Comparison of ENCODE assay signal across 8 cellular contexts in genomic region chrX:15674899-15675489, GRCh38. TPM values are rescaled to one million over a fixed set of nuclear protein-coding genes. Genes with fewer than 3 reads are reported as not detected.
A peak's percentile ranks its signal among the peaks of the same experiment; 100 is the strongest.
DNase-seq lines count a peak whose midpoint lies in the region; ATAC-seq, FAIRE-seq and TF ChIP-seq lines count a peak whose summit lies in the region.

No MANE protein-coding gene starts in this region.

- peaks cover 11% of the 10 kb centered on the region for H3K4me1 Mint-ChIP-seq in activated CD4-positive, alpha-beta T cell treated with anti-CD3 and anti-CD28 coated beads, Interleukin-2, amount 10 ng/mL, durations not matched to agents 24 days and 14 days

- no peak overlapping the region for H3K27ac Mint-ChIP-seq in activated CD4-positive, alpha-beta T cell treated with anti-CD3 and anti-CD28 coated beads, Interleukin-2, amount 10 ng/mL, durations not matched to agents 24 days and 14 days

- H3K4me3 ChIP-seq in BLaER1 treated with 17β-estradiol and CSF1 and Interleukin-3, amounts not matched to agents 10 nM and 100 nM = peak overlapping the region; percentile 72 to 92 (median 82)
- peak overlapping the region; percentile 75 to 94 (median 86) for H3K4me3 ChIP-seq in HepG2 (replicated peaks in 1 of 3; ENCODE audit: insufficient read depth in 1 of 3, low read depth in 2 of 3, low read length in 3 of 3)

- H3K4me1 ChIP-seq in BLaER1 treated with 17β-estradiol and CSF1 and Interleukin-3, amounts not matched to agents 10 nM and 100 nM = peaks cover 20 to 45% (median 33%) of the 10 kb centered on the region in 10 experiments
- H3K4me1 ChIP-seq in HepG2 (ENCODE audit: insufficient read depth, low read length) = peaks cover 26% of the 10 kb centered on the region

- H3K27ac ChIP-seq in BLaER1 treated with 17β-estradiol and CSF1 and Interleukin-3, amounts not matched to agents 10 nM and 100 nM = peak overlapping the region; percentile 85 to 97 (median 89)
- H3K27ac ChIP-seq in HepG2 (ENCODE audit: extremely low read length, insufficient read depth, low read length) = peak overlapping the region; percentile 94

- ATAC-seq in GM19328 (IDR thresholded peaks at IDR 0.05; ENCODE audit: unreplicated experiment) (peak; percentile 82), HG03460 (IDR thresholded peaks at IDR 0.05; ENCODE audit: unreplicated experiment) (peak; percentile 81), HepG2 (peak; percentile 94)

- H4K20me1 ChIP-seq in BLaER1 treated with 17β-estradiol and CSF1 and Interleukin-3, amounts not matched to agents 10 nM and 100 nM = peaks cover 10 to 48% (median 40%) of the 10 kb centered on the region in 11 experiments; a peak in 20 of 22 replicates
- H4K20me1 ChIP-seq in HepG2 (ENCODE audit: insufficient read depth, low read length) = no peaks in the 10 kb centered on the region

- H3K36me3 ChIP-seq in BLaER1 treated with 17β-estradiol and CSF1 and Interleukin-3, amounts not matched to agents 10 nM and 100 nM = peaks cover 0 to 12% (median 9%) of the 10 kb centered on the region in 11 experiments; a peak in 13 of 22 replicates
- H3K36me3 ChIP-seq in HepG2 (replicated peaks in 1 of 2; ENCODE audit: control insufficient read depth in 1 of 2, insufficient read depth in 2 of 2, low read length in 2 of 2) = no peaks in the 10 kb centered on the region

- no peak for FAIRE-seq in HepG2 (lab: Jason Lieb, UNC)

- H3K27me3 Mint-ChIP-seq in activated CD4-positive, alpha-beta T cell treated with anti-CD3 and anti-CD28 coated beads, Interleukin-2, amount 10 ng/mL, durations not matched to agents 24 days and 14 days = peaks cover 2% of the 10 kb centered on the region

- CTCF ChIA-PET in HepG2 (lab: Yijun Ruan, JAX; ENCODE audit: low intra/inter-chr PET ratio, low total read pairs) = no interaction called here

- peaks cover 3% of the 10 kb centered on the region for H3K36me3 Mint-ChIP-seq in activated CD4-positive, alpha-beta T cell treated with anti-CD3 and anti-CD28 coated beads, Interleukin-2, amount 10 ng/mL, durations not matched to agents 24 days and 14 days (ENCODE audit: low read depth)

- no peak overlapping the region for H3K4me3 Mint-ChIP-seq in activated CD4-positive, alpha-beta T cell treated with anti-CD3 and anti-CD28 coated beads, Interleukin-2, amount 10 ng/mL, durations not matched to agents 24 days and 14 days

- peak overlapping the region; percentile 61 for H2AFZ ChIP-seq in HepG2 (ENCODE audit: low read length)

- POLR2A ChIA-PET in HepG2 (lab: Yijun Ruan, JAX) = interaction anchor here (1.0 kb wide), 1 partner anchor 180 kb away, joined by 4 read pairs; the partner anchor contains the start of gene AP1S2

- 0% methylated on average over 21 of the region's 46 CpGs for WGBS in HepG2 (ENCODE audit: low lambda C conversion rate)

- in situ Hi-C loops in HepG2 (cut with HindIII; ENCODE audit: extremely low pct_ligation_motif_present, low pct_unique_long_range_greater_than_20kb) = loop anchor here (25.0 kb wide), 1 partner anchor 338 kb away; the partner anchor contains the start of gene PIGA

- TSS peak; percentile 88 for BruUV-seq in HepG2 (replicated peaks; lab: Mats Ljungman, UMichigan)

- H3K4me2 ChIP-seq in BLaER1 treated with 17β-estradiol and CSF1 and Interleukin-3, amounts not matched to agents 10 nM and 100 nM = peak overlapping the region; percentile 87 to 98 (median 95)
- peak overlapping the region; percentile 89 for H3K4me2 ChIP-seq in HepG2 (ENCODE audit: low read depth, low read length)

- DNase-seq in NCI-H524 treated with DMSO at 0.1 percent for 48 hours (lab: John Stamatoyannopoulos, UW) (peak; percentile 78), dermis blood vessel endothelial cell (peak; percentile 93), HepG2 (ENCODE audit: low spot score) (peak; percentile 76)
- DNase-seq in activated CD4-positive, alpha-beta T cell treated with anti-CD3 and anti-CD28 coated beads, Interleukin-2, amount 10 ng/mL, durations not matched to agents 24 days and 14 days = peak; percentile 94
- peak; percentile 74 to 83 for DNase-seq in stimulated activated CD4-positive, alpha-beta T cell treated with anti-CD3 and anti-CD28 coated beads, Interleukin-2, amount 100 ng/mL, for 48 hours

- H3K9me3 ChIP-seq in BLaER1 treated with 17β-estradiol and CSF1 and Interleukin-3, amounts not matched to agents 10 nM and 100 nM (replicated peaks in 1 of 11) = peaks cover 0 to 6% (median 0%) of the 10 kb centered on the region in 11 experiments; a peak in 2 of 22 replicates
- no peaks in the 10 kb centered on the region for H3K9me3 ChIP-seq in HepG2 (ENCODE audit: low read length)

- peaks cover 34% of the 10 kb centered on the region for H3K79me2 ChIP-seq in HepG2 (ENCODE audit: insufficient read depth, low read length)

- intact Hi-C loops in activated CD4-positive, alpha-beta T cell treated with anti-CD3 and anti-CD28 coated beads, Interleukin-2, amount 10 ng/mL, durations not matched to agents 24 days and 14 days (cut with micrococcal nuclease) = loop anchor here (1.0 to 10.0 kb wide), 8 partner anchors 63 to 1110 kb away; partner anchors contain the start of genes AP1S2, CA5B, FANCB and MOSPD2
- intact Hi-C loops in HepG2 (cut with micrococcal nuclease; ENCODE audit: unreplicated experiment) = loop anchor here (1.0 kb wide), 1 partner anchor 204 kb away; no protein-coding TSS in a partner anchor

- H3K9ac ChIP-seq in BLaER1 treated with 17β-estradiol and CSF1 and Interleukin-3, amounts not matched to agents 10 nM and 100 nM = peak overlapping the region; percentile 84 to 94 (median 89)
- H3K9ac ChIP-seq in HepG2 (ENCODE audit: insufficient read depth, low read depth, low read length) = peak overlapping the region; percentile 89

- H3K27me3 ChIP-seq in BLaER1 treated with 17β-estradiol and CSF1 and Interleukin-3, amounts not matched to agents 10 nM and 100 nM = peaks cover 27 to 49% (median 43%) of the 10 kb centered on the region in 11 experiments
- H3K27me3 ChIP-seq in HepG2 (ENCODE audit: control insufficient read depth in 1 of 2, insufficient read depth in 2 of 2, low read length in 2 of 2) = no peaks in the 10 kb centered on the region; a peak in 1 of 5 replicates

- TF ChIP-seq CTCF in HepG2 (CRISPR knock-in tag; IDR thresholded peaks at IDR 0.05) = no peak

- no peaks in the 10 kb centered on the region for H3K9me3 Mint-ChIP-seq in activated CD4-positive, alpha-beta T cell treated with anti-CD3 and anti-CD28 coated beads, Interleukin-2, amount 10 ng/mL, durations not matched to agents 24 days and 14 days

- TF ChIP-seq RAD21 in HepG2 (CRISPR knock-in tag; IDR thresholded peaks at IDR 0.05) = no peak

- TF ChIP-seq EP300 in HepG2 (IDR thresholded peaks at IDR 0.05; ENCODE audit: low read depth in 2 of 2, low read length in 2 of 2) (no peak), HepG2 (CRISPR knock-in tag; IDR thresholded peaks at IDR 0.05; ENCODE audit: borderline replicate concordance) (no peak)

- peak in 1 of 2 experiments; percentile 52; a peak in 3 of 4 replicates for TF ChIP-seq POLR2A in HepG2 (IDR thresholded peaks at IDR 0.05; ENCODE audit: insufficient read depth in 1 of 2, low read depth in 2 of 2, low read length in 2 of 2)

TF ChIP-seq in HepG2, 621 proteins besides CTCF, POLR2A, EP300 and RAD21 (continues in another document):
- TF ChIP-seq HOXA9 (CRISPR knock-in tag; IDR thresholded peaks at IDR 0.05; ENCODE audit: borderline replicate concordance) (no peak), ZNF619 (CRISPR knock-in tag; IDR thresholded peaks at IDR 0.05) (no peak), SALL2 (CRISPR knock-in tag; IDR thresholded peaks at IDR 0.05) (peak; percentile 67), SALL1 (CRISPR knock-in tag; IDR thresholded peaks at IDR 0.05) (peak; percentile 18; the same call in 1 of the 2 replicates), SMYD3 (CRISPR knock-in tag; IDR thresholded peaks at IDR 0.05) (no peak), RNF2 (conservative IDR thresholded peaks at IDR 0.05; ENCODE audit: low read depth) (0 out of 2 replicates have a peak, but pooled peaks have one; percentile 40), KMT2A (CRISPR knock-in tag; IDR thresholded peaks at IDR 0.05) (0 out of 2 replicates have a peak, but pooled peaks have one; percentile 41), REL (CRISPR knock-in tag; conservative IDR thresholded peaks at IDR 0.05) (no peak; the same call in 1 of the 2 replicates), ZNF446 (CRISPR knock-in tag; IDR thresholded peaks at IDR 0.05) (peak; percentile 61)

RNA-seq across cellular contexts. Expression of gene CLTRN, which starts 10.4 kb away (rescaled TPM):
- 0.16 and 0.33 TPM in 2 replicates for total RNA-seq in activated CD4-positive, alpha-beta T cell treated with anti-CD3 and anti-CD28 coated beads, Interleukin-2, amount 10 ng/mL, durations not matched to agents 24 days and 14 days
- total RNA-seq in dermis blood vessel endothelial cell = 0.09 and 0.17 TPM in 2 replicates
- 0.17 and 0.53 TPM in 2 replicates for total RNA-seq in HepG2 (2016; rRNA removed; fragmentation: Illumina TruSeq; extraction: Trizol)
- 0.20 TPM in 1 of 2 replicates, not detected in the other for total RNA-seq in HepG2 (2016; cell fraction: cytosol; rRNA removed; fragmentation: Illumina TruSeq; extraction: Trizol; ENCODE audit: low read depth)
- total RNA-seq in HepG2 (2016; cell fraction: insoluble cytoplasmic fraction; rRNA removed; fragmentation: Illumina TruSeq; extraction: Trizol) = 0.27 and 0.52 TPM in 2 replicates
- 0.34 and 0.46 TPM in 2 replicates for total RNA-seq in HepG2 (2016; cell fraction: membrane; rRNA removed; fragmentation: Illumina TruSeq; extraction: Trizol)
- total RNA-seq in HepG2 (2016; cell fraction: nucleus; rRNA removed; fragmentation: Illumina TruSeq; extraction: Trizol) = 0.96 and 0.97 TPM in 2 replicates
- polyA plus RNA-seq in HepG2 (2011; rRNA removed) = 0.37 and 0.39 TPM in 2 replicates
- polyA plus RNA-seq in HepG2 (2011; cell fraction: cytosol; rRNA removed) = 0.17 and 0.31 TPM in 2 replicates
- 0.16 and 0.28 TPM in 2 replicates for polyA plus RNA-seq in HepG2 (2011; cell fraction: nucleus; rRNA removed)
- polyA plus RNA-seq in HepG2 (2012) = 0.51 and 1.7 TPM in 2 replicates
- polyA plus RNA-seq in HepG2 (2016; cell fraction: cytosol; fragmentation: Illumina TruSeq; extraction: Trizol; ENCODE audit: low read depth) = 0.24 and 0.27 TPM in 2 replicates
- 0.61 and 0.75 TPM in 2 replicates for polyA plus RNA-seq in HepG2 (2016; cell fraction: insoluble cytoplasmic fraction; fragmentation: Illumina TruSeq; extraction: Trizol; ENCODE audit: low read depth)
- 0.29 and 0.47 TPM in 2 replicates for polyA plus RNA-seq in HepG2 (2016; cell fraction: membrane; fragmentation: Illumina TruSeq; extraction: Trizol; ENCODE audit: low read depth)
- polyA plus RNA-seq in HepG2 (2016; cell fraction: nucleus; fragmentation: Illumina TruSeq; extraction: Trizol; ENCODE audit: insufficient read depth, low read depth) = 0.67 and 1.5 TPM in 2 replicates
- polyA minus RNA-seq in HepG2 (2011; rRNA and poly(A)+ RNA removed; ENCODE audit: low replicate concordance) = not detected in 2 replicates
- not detected in 2 replicates for polyA minus RNA-seq in HepG2 (2011; cell fraction: cytosol; rRNA and poly(A)+ RNA removed)
- 0.50 TPM in 1 of 2 replicates, not detected in the other for polyA minus RNA-seq in HepG2 (2011; cell fraction: nucleus; rRNA and poly(A)+ RNA removed)

Comparison
In these comparisons a context has a peak if more than half of its experiments do, and no peak if none do; other contexts are left out.
1. Peak in every context shown above with its lines: DNase-seq, ATAC-seq, H3K4me3 ChIP-seq and H3K27ac ChIP-seq.